8 cellular contexts compared by ENCODE assay signal in genomic region chr6:28922841-28923317, GRCh38. TPM values are rescaled to one million over a fixed set of nuclear protein-coding genes. Genes with fewer than 3 reads are reported as not detected.
A peak's percentile ranks its signal among the peaks of the same experiment; 100 is the strongest.
DNase-seq lines count a peak whose midpoint lies in the region; ATAC-seq, FAIRE-seq and TF ChIP-seq lines count a peak whose summit lies in the region.

No MANE protein-coding gene starts in this region.

- dilution Hi-C loops in endothelial cell of umbilical vein (cut with MboI; ENCODE audit: extremely low pct_ligation_motif_present, low sequenced_read_pairs): no loop called here

- no peaks in the 10 kb centered on the region for H3K9me1 ChIP-seq in endothelial cell of umbilical vein (replicated peaks; ENCODE audit: control insufficient read depth, extremely low read depth, insufficient read depth, low read length)

- CTCF ChIA-PET in activated CD4-positive, alpha-beta T cell treated with anti-CD3 and anti-CD28 coated beads for 36 hours (lab: Charles Lee): interaction anchor here (0.6 to 3.1 kb wide), 7 partner anchors 14 to 1050 kb away, joined by 3 to 28 read pairs (median 4); no protein-coding TSS in a partner anchor
- CTCF ChIA-PET in endothelial cell of umbilical vein (lab: Charles Lee): interaction anchor here (0.8 to 3.4 kb wide), 13 partner anchors 7 to 94 kb away, joined by 3 to 19 read pairs (median 4); no protein-coding TSS in a partner anchor

- H3K9me3 Mint-ChIP-seq in activated CD4-positive, alpha-beta T cell treated with anti-CD3 and anti-CD28 coated beads for 36 hours (ENCODE audit: low read depth): no peaks in the 10 kb centered on the region

- H3K79me2 ChIP-seq in endothelial cell of umbilical vein (ENCODE audit: control insufficient read depth, insufficient read depth, low read length): peaks cover 43% of the 10 kb centered on the region

- H3K4me1 ChIP-seq in endothelial cell of umbilical vein (ENCODE audit: control insufficient read depth, extremely low read depth, insufficient read depth, low read length) (peaks cover 18% of the 10 kb centered on the region), thyroid gland (peaks cover 11 to 16% of the 10 kb centered on the region in 2 donors)

- peak overlapping the region; percentile 55 to 90 (median 63) for H3K4me3 ChIP-seq in endothelial cell of umbilical vein (replicated peaks in 1 of 3; ENCODE audit: insufficient read depth in 1 of 3, low read depth in 1 of 3, low read length in 3 of 3)
- peak overlapping the region; percentile 85 to 97 (median 95) for H3K4me3 ChIP-seq in thyroid gland (replicated peaks in 1 of 3)

- 0% methylated on average over 16 to 21 of the region's 33 CpGs for WGBS in thyroid gland, 2 donors

- peak overlapping the region; percentile 88 for H3K27ac Mint-ChIP-seq in activated CD4-positive, alpha-beta T cell treated with anti-CD3 and anti-CD28 coated beads for 36 hours

- ATAC-seq in activated CD4-positive, alpha-beta T cell treated with anti-CD3 and anti-CD28 coated beads for 36 hours: peak; percentile 18
- peak; percentile 30 for ATAC-seq in HG02610 (IDR thresholded peaks at IDR 0.05; ENCODE audit: unreplicated experiment)

- TF ChIP-seq CTCF in endothelial cell of umbilical vein (IDR thresholded peaks at IDR 0.05; ENCODE audit: extremely low read depth in 1 of 2, insufficient read depth in 1 of 2, low read depth in 1 of 2, low read length in 2 of 2): no peak
- no peak for TF ChIP-seq CTCF in thyroid gland (IDR thresholded peaks at IDR 0.05)

- H3K36me3 Mint-ChIP-seq in activated CD4-positive, alpha-beta T cell treated with anti-CD3 and anti-CD28 coated beads for 36 hours (ENCODE audit: low read depth): peaks cover 43% of the 10 kb centered on the region

- peak overlapping the region; percentile 4 for H2AFZ ChIP-seq in endothelial cell of umbilical vein (ENCODE audit: low read depth, low read length)

- H3K4me2 ChIP-seq in endothelial cell of umbilical vein (ENCODE audit: insufficient read depth, low read length): peak overlapping the region; percentile 77

- peak; percentile 99 for FAIRE-seq in endothelial cell of umbilical vein (lab: Jason Lieb, UNC)

- H3K27me3 ChIP-seq in endothelial cell of umbilical vein (ENCODE audit: control insufficient read depth in 2 of 2, insufficient read depth in 2 of 2, low read length in 2 of 2) (no peaks in the 10 kb centered on the region), thyroid gland (no peaks in the 10 kb centered on the region)

- DNase-seq in activated CD4-positive, alpha-beta T cell treated with anti-CD3 and anti-CD28 coated beads for 36 hours: peak; percentile 52
- DNase-seq in activated CD4-positive, alpha-beta T cell treated with anti-CD3 and anti-CD28 coated beads for 48 hours: no peak
- DNase-seq in NCI-H2029 treated with DMSO at 0.1 percent for 48 hours (lab: John Stamatoyannopoulos, UW): peak; percentile 45
- peak; percentile 43 to 56 for DNase-seq in activated CD4-positive, alpha-beta T cell treated with anti-CD3 and anti-CD28 coated beads, Interleukin-2, amount 50 U/mL, for 48 hours
- DNase-seq in endothelial cell of umbilical vein (ENCODE audit: low read depth, low spot score): peak; percentile 77
- peak; percentile 37 for DNase-seq in mucosa of gallbladder (ENCODE audit: low spot score)
- DNase-seq in thyroid gland: peak; percentile 42 to 50

- peaks cover 39% of the 10 kb centered on the region for H3K4me1 Mint-ChIP-seq in activated CD4-positive, alpha-beta T cell treated with anti-CD3 and anti-CD28 coated beads for 36 hours

- BruUV-seq in endothelial cell of umbilical vein (replicated peaks; lab: Mats Ljungman, UMichigan): no TSS peak

- no peaks in the 10 kb centered on the region for H3K27me3 Mint-ChIP-seq in activated CD4-positive, alpha-beta T cell treated with anti-CD3 and anti-CD28 coated beads for 36 hours

- H3K27ac ChIP-seq in endothelial cell of umbilical vein (ENCODE audit: insufficient read depth, low read depth, low read length) (peak overlapping the region; percentile 77), thyroid gland (peak overlapping the region; percentile 92 to 97 (median 97))

- TF ChIP-seq POLR2A in endothelial cell of umbilical vein (IDR thresholded peaks at IDR 0.05; ENCODE audit: low read depth, low read length) (peak; percentile 90), thyroid gland (IDR thresholded peaks at IDR 0.05) (peak in 1 of 2 donors; percentile 25)

- H3K9me3 ChIP-seq in endothelial cell of umbilical vein (replicated peaks; ENCODE audit: control insufficient read depth, insufficient read depth, low read length): no peaks in the 10 kb centered on the region
- H3K9me3 ChIP-seq in thyroid gland: no peaks in the 10 kb centered on the region

- H3K9ac ChIP-seq in endothelial cell of umbilical vein (replicated peaks; ENCODE audit: extremely low read depth, insufficient read depth, low read length): peak overlapping the region; percentile 78

- H3K36me3 ChIP-seq in endothelial cell of umbilical vein (ENCODE audit: control insufficient read depth in 2 of 2, extremely low read depth in 1 of 2, insufficient read depth in 2 of 2, low read length in 2 of 2) (peaks cover 13 to 16% of the 10 kb centered on the region in 2 experiments), thyroid gland (peaks cover 33 to 38% of the 10 kb centered on the region in 2 donors)

- H3K4me3 Mint-ChIP-seq in activated CD4-positive, alpha-beta T cell treated with anti-CD3 and anti-CD28 coated beads for 36 hours: peak overlapping the region; percentile 96

- POLR2A ChIA-PET in activated CD4-positive, alpha-beta T cell treated with anti-CD3 and anti-CD28 coated beads for 36 hours (lab: Charles Lee): interaction anchor here (0.6 to 2.3 kb wide), 5 partner anchors 11 to 94 kb away, joined by 3 to 10 read pairs (median 3); no protein-coding TSS in a partner anchor
- POLR2A ChIA-PET in endothelial cell of umbilical vein (lab: Charles Lee): interaction anchor here (0.6 to 1.6 kb wide), 3 partner anchors 18 to 1058 kb away, joined by 4 to 10 read pairs (median 9); no protein-coding TSS in a partner anchor

- no peaks in the 10 kb centered on the region for H4K20me1 ChIP-seq in endothelial cell of umbilical vein (replicated peaks; ENCODE audit: control insufficient read depth, extremely low read depth, insufficient read depth, low read length)

- intact Hi-C loops in activated CD4-positive, alpha-beta T cell treated with anti-CD3 and anti-CD28 coated beads for 36 hours (cut with DNase I, micrococcal nuclease): loop anchor here (1.0 to 2.0 kb wide), 8 partner anchors 18 to 840 kb away; no protein-coding TSS in a partner anchor
- intact Hi-C loops in endothelial cell of umbilical vein (cut with micrococcal nuclease): loop anchor here (1.0 to 2.0 kb wide), 5 partner anchors 16 to 237 kb away; no protein-coding TSS in a partner anchor
- intact Hi-C loops in thyroid gland (cut with DNase I): no loop called here

TF ChIP-seq in endothelial cell of umbilical vein, 7 proteins besides CTCF, POLR2A, EP300 and RAD21:
- TF ChIP-seq POLR2AphosphoS5 (IDR thresholded peaks at IDR 0.05; ENCODE audit: insufficient read depth, low read depth, low read length) (peak; percentile 59), GATA2 (IDR thresholded peaks at IDR 0.05; ENCODE audit: insufficient read depth, insufficient read length, low read depth, low read length) (no peak), EZH2 (IDR thresholded peaks at IDR 0.05; ENCODE audit: borderline replicate concordance, low read depth, low read length, severe bottlenecking) (no peak), FOS (IDR thresholded peaks at IDR 0.05; ENCODE audit: borderline replicate concordance, insufficient read depth, low read length) (peak; percentile 23), MYC (IDR thresholded peaks at IDR 0.05; ENCODE audit: low read depth, low read length) (peak; percentile 2), JUN (IDR thresholded peaks at IDR 0.05; ENCODE audit: borderline replicate concordance, insufficient read depth, insufficient read length, low read depth) (no peak)
- TF ChIP-seq, protein P1, sequence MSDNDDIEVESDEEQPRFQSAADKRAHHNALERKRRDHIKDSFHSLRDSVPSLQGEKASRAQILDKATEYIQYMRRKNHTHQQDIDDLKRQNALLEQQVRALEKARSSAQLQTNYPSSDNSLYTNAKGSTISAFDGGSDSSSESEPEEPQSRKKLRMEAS (IDR thresholded peaks at IDR 0.05; ENCODE audit: insufficient read depth, insufficient read length): no peak

RNA-seq across cellular contexts. Expression of gene TRIM27, which starts 0.9 kb away (rescaled TPM):
- total RNA-seq in activated CD4-positive, alpha-beta T cell treated with anti-CD3 and anti-CD28 coated beads for 36 hours: 10 to 100 TPM; 48.5 to 54.6 TPM
- total RNA-seq in endothelial cell of umbilical vein: 67.5 and 69.2 TPM in 2 replicates
- polyA plus RNA-seq in endothelial cell of umbilical vein: 67.1 and 71.9 TPM in 2 replicates
- 46.7 and 47.8 TPM in 2 replicates for polyA plus RNA-seq in endothelial cell of umbilical vein (2011; cell fraction: cytosol; rRNA removed)
- polyA plus RNA-seq in endothelial cell of umbilical vein (2011; cell fraction: nucleus; rRNA removed): 101 and 124 TPM in 2 replicates
- polyA plus RNA-seq in endothelial cell of umbilical vein (2012): 38.5 and 44.5 TPM in 2 replicates
- polyA minus RNA-seq in endothelial cell of umbilical vein: 97.6 and 98.7 TPM in 2 replicates
- 76.8 TPM for polyA minus RNA-seq in endothelial cell of umbilical vein (2011; cell fraction: cytosol; rRNA and poly(A)+ RNA removed)
- 57.8 and 68.6 TPM in 2 replicates for polyA minus RNA-seq in endothelial cell of umbilical vein (2011; cell fraction: nucleus; rRNA and poly(A)+ RNA removed)
- total RNA-seq in mucosa of gallbladder: 42.4 TPM
- 10 to 100 TPM; 57.1 to 73.2 (median 66.7) TPM for total RNA-seq in thyroid gland
